Comparison of ENCODE assay signal across 11 cellular contexts in genomic region chr18:37547196-37547595, GRCh38. TPM values are rescaled to one million over a fixed set of nuclear protein-coding genes. Genes with fewer than 3 reads are reported as not detected.
"Had no signal": no experiment of that assay in that cellular context is flagged by ENCODE, and none has a peak within 500 bp of the region (broad histone marks: within the 10 kb centered on the region; RNA-seq: fewer than 3 reads in every experiment).

No MANE protein-coding gene starts in this region.

- DNase-seq: GOT3, H7, HFFc6, KBM-7 had no signal

- H3K36me3 ChIP-seq: HAP-1 had no signal

- H3K4me3 Mint-ChIP-seq: HFFc6 had no signal

- H3K4me3 ChIP-seq: HAP-1 had no signal

- ATAC-seq: HCT116, HepG2 had no signal

- H3K9me3 Mint-ChIP-seq: HFFc6 had no signal

- H3K9me3 ChIP-seq: HAP-1 had no signal

- H3K27ac ChIP-seq: HL-60 had no signal

- H3K36me3 Mint-ChIP-seq: IgD-negative memory B cell had no signal

- H3K27ac Mint-ChIP-seq: HFFc6, IgD-negative memory B cell had no signal

- H3K4me1 ChIP-seq: HAP-1 had no signal

RNA-seq across cellular contexts. Expression of gene CELF4, which starts 18.4 kb away (rescaled TPM):
- total RNA-seq: H4, HepG2, HFFc6, HT1080 had no signal
- polyA plus RNA-seq: HepG2 had no signal
